Comparison of ENCODE assay signal across 8 cellular contexts in genomic region chr3:40580494-40581091, GRCh38. TPM values are rescaled to one million over a fixed set of nuclear protein-coding genes. Genes with fewer than 3 reads are reported as not detected.
A peak's percentile ranks its signal among the peaks of the same experiment; 100 is the strongest.
DNase-seq lines count a peak whose midpoint lies in the region; ATAC-seq, FAIRE-seq and TF ChIP-seq lines count a peak whose summit lies in the region.

No MANE protein-coding gene starts in this region.

- no peaks in the 10 kb centered on the region for H3K36me3 ChIP-seq in endothelial cell of umbilical vein (ENCODE audit: control insufficient read depth in 2 of 2, extremely low read depth in 1 of 2, insufficient read depth in 2 of 2, low read length in 2 of 2)

- H3K27ac ChIP-seq in endothelial cell of umbilical vein (ENCODE audit: insufficient read depth, low read depth, low read length) = no peak overlapping the region

- no peaks in the 10 kb centered on the region for H3K9me3 ChIP-seq in endothelial cell of umbilical vein (replicated peaks; ENCODE audit: control insufficient read depth, insufficient read depth, low read length)

- CTCF ChIA-PET in endothelial cell of umbilical vein (lab: Charles Lee) = interaction anchor here (0.8 to 6.5 kb wide), 32 partner anchors 9 to 1649 kb away, joined by 3 to 91 read pairs (median 4); partner anchors contain the start of genes RPL14 and ZNF620

- TF ChIP-seq POLR2A in endothelial cell of umbilical vein (IDR thresholded peaks at IDR 0.05; ENCODE audit: low read depth, low read length) = no peak

- BruUV-seq in endothelial cell of umbilical vein (replicated peaks; lab: Mats Ljungman, UMichigan) = no TSS peak

- no peaks in the 10 kb centered on the region for H3K9me3 Mint-ChIP-seq in naive B cell
- H3K9me3 Mint-ChIP-seq in stimulated activated memory B cell treated with anti-CD40 and anti-IgM and Interleukin-4, amounts not matched to agents 10 μg/mL and 1 μg/mL and 100 μg/mL, for 72 hours = no peaks in the 10 kb centered on the region

- no peaks in the 10 kb centered on the region for H3K4me1 ChIP-seq in endothelial cell of umbilical vein (ENCODE audit: control insufficient read depth, extremely low read depth, insufficient read depth, low read length)

- H3K4me3 ChIP-seq in endothelial cell of umbilical vein (replicated peaks in 1 of 3; ENCODE audit: insufficient read depth in 1 of 3, low read depth in 1 of 3, low read length in 3 of 3) = no peak overlapping the region

- dilution Hi-C loops in endothelial cell of umbilical vein (cut with MboI; ENCODE audit: extremely low pct_ligation_motif_present, low sequenced_read_pairs) = no loop called here

- DNase-seq in activated gamma-delta T cell treated with Interleukin-2 at 50 U/mL for 16 hours (peak; percentile 54), activated gamma-delta T cell (lab: John Stamatoyannopoulos, UW) (no peak), endothelial cell of umbilical vein (ENCODE audit: low read depth, low spot score) (peak; percentile 72), naive B cell (peak; percentile 57)
- peak; percentile 16 for DNase-seq in NK-92 treated with Interleukin-12 subunit alpha and Interleukin-12 subunit beta, amount 100 ng/mL, for 24 hours (lab: John Stamatoyannopoulos, UW)
- DNase-seq in activated CD8-positive, alpha-beta memory T cell treated with anti-CD3 and anti-CD28 coated beads for 48 hours (ENCODE audit: low read depth in 2 of 3, low spot score in 2 of 3) = peak; percentile 14 to 32 (median 18)

- ATAC-seq in HG03442 (IDR thresholded peaks at IDR 0.05; ENCODE audit: unreplicated experiment) (peak; percentile 56), naive B cell (ENCODE audit: low read depth in 2 of 2) (peak; percentile 67 to 70)
- peak; percentile 71 for ATAC-seq in stimulated activated memory B cell treated with anti-CD40 and anti-IgM and Interleukin-4, amounts not matched to agents 10 μg/mL and 1 μg/mL and 100 μg/mL, for 72 hours

- intact Hi-C loops in endothelial cell of umbilical vein (cut with micrococcal nuclease) = loop anchor here (1.0 to 5.0 kb wide), 8 partner anchors 253 to 1301 kb away; no protein-coding TSS in a partner anchor

- FAIRE-seq in endothelial cell of umbilical vein (lab: Jason Lieb, UNC) = peak; percentile 88

- H3K9ac ChIP-seq in endothelial cell of umbilical vein (replicated peaks; ENCODE audit: extremely low read depth, insufficient read depth, low read length) = no peak overlapping the region

- H3K79me2 ChIP-seq in endothelial cell of umbilical vein (ENCODE audit: control insufficient read depth, insufficient read depth, low read length) = no peaks in the 10 kb centered on the region

- peaks cover 4 to 13% (median 10%) of the 10 kb centered on the region in 3 donors for H3K27me3 Mint-ChIP-seq in naive B cell
- peaks cover 9% of the 10 kb centered on the region for H3K27me3 Mint-ChIP-seq in stimulated activated memory B cell treated with anti-CD40 and anti-IgM and Interleukin-4, amounts not matched to agents 10 μg/mL and 1 μg/mL and 100 μg/mL, for 72 hours

- H3K4me2 ChIP-seq in endothelial cell of umbilical vein (ENCODE audit: insufficient read depth, low read length) = no peak overlapping the region

- POLR2A ChIA-PET in endothelial cell of umbilical vein (lab: Charles Lee) = interaction anchor here (1.3 kb wide), 1 partner anchor 618 kb away, joined by 3 read pairs; the partner anchor contains the start of gene CTNNB1

- peaks cover 6 to 11% (median 9%) of the 10 kb centered on the region in 3 donors for H3K4me1 Mint-ChIP-seq in naive B cell
- H3K4me1 Mint-ChIP-seq in stimulated activated memory B cell treated with anti-CD40 and anti-IgM and Interleukin-4, amounts not matched to agents 10 μg/mL and 1 μg/mL and 100 μg/mL, for 72 hours = peaks cover 12% of the 10 kb centered on the region

- H3K9me1 ChIP-seq in endothelial cell of umbilical vein (replicated peaks; ENCODE audit: control insufficient read depth, extremely low read depth, insufficient read depth, low read length) = no peaks in the 10 kb centered on the region

- H2AFZ ChIP-seq in endothelial cell of umbilical vein (ENCODE audit: low read depth, low read length) = no peak overlapping the region

- H3K27ac Mint-ChIP-seq in naive B cell = peak overlapping the region in 1 of 6 donors; percentile 63
- no peak overlapping the region for H3K27ac Mint-ChIP-seq in stimulated activated memory B cell treated with anti-CD40 and anti-IgM and Interleukin-4, amounts not matched to agents 10 μg/mL and 1 μg/mL and 100 μg/mL, for 72 hours

- peak; percentile 84 to 96 for TF ChIP-seq CTCF in endothelial cell of umbilical vein (IDR thresholded peaks at IDR 0.05; ENCODE audit: extremely low read depth in 1 of 2, insufficient read depth in 1 of 2, low read depth in 1 of 2, low read length in 2 of 2)

- no peak overlapping the region for H3K4me3 Mint-ChIP-seq in naive B cell
- H3K4me3 Mint-ChIP-seq in stimulated activated memory B cell treated with anti-CD40 and anti-IgM and Interleukin-4, amounts not matched to agents 10 μg/mL and 1 μg/mL and 100 μg/mL, for 72 hours = no peak overlapping the region

- no peaks in the 10 kb centered on the region for H4K20me1 ChIP-seq in endothelial cell of umbilical vein (replicated peaks; ENCODE audit: control insufficient read depth, extremely low read depth, insufficient read depth, low read length)

- H3K36me3 Mint-ChIP-seq in naive B cell = no peaks in the 10 kb centered on the region
- H3K36me3 Mint-ChIP-seq in stimulated activated memory B cell treated with anti-CD40 and anti-IgM and Interleukin-4, amounts not matched to agents 10 μg/mL and 1 μg/mL and 100 μg/mL, for 72 hours = no peaks in the 10 kb centered on the region

- peaks cover 0 to 4% of the 10 kb centered on the region in 2 experiments for H3K27me3 ChIP-seq in endothelial cell of umbilical vein (ENCODE audit: control insufficient read depth in 2 of 2, insufficient read depth in 2 of 2, low read length in 2 of 2)

TF ChIP-seq in endothelial cell of umbilical vein, 7 proteins besides CTCF, POLR2A, EP300 and RAD21:
- TF ChIP-seq FOS (IDR thresholded peaks at IDR 0.05; ENCODE audit: borderline replicate concordance, insufficient read depth, low read length) (no peak), POLR2AphosphoS5 (IDR thresholded peaks at IDR 0.05; ENCODE audit: insufficient read depth, low read depth, low read length) (no peak), MAX (IDR thresholded peaks at IDR 0.05; ENCODE audit: insufficient read depth, insufficient read length) (no peak), GATA2 (IDR thresholded peaks at IDR 0.05; ENCODE audit: insufficient read depth, insufficient read length, low read depth, low read length) (no peak), MYC (IDR thresholded peaks at IDR 0.05; ENCODE audit: low read depth, low read length) (no peak), JUN (IDR thresholded peaks at IDR 0.05; ENCODE audit: borderline replicate concordance, insufficient read depth, insufficient read length, low read depth) (no peak), EZH2 (IDR thresholded peaks at IDR 0.05; ENCODE audit: borderline replicate concordance, low read depth, low read length, severe bottlenecking) (no peak)

RNA-seq across cellular contexts. Expression of gene ZNF621, which starts 55.8 kb away (rescaled TPM):
- total RNA-seq in endothelial cell of umbilical vein = 20.6 and 22.5 TPM in 2 replicates
- polyA plus RNA-seq in endothelial cell of umbilical vein (8.5 and 9.3 TPM in 2 replicates), naive B cell (ENCODE audit: low read depth in 6 of 6) (1 to 10 TPM; 2.1 to 4.0 (median 2.5) TPM)
- 7.0 and 8.3 TPM in 2 replicates for polyA plus RNA-seq in endothelial cell of umbilical vein (2011; cell fraction: cytosol; rRNA removed)
- 25.8 and 31.8 TPM in 2 replicates for polyA plus RNA-seq in endothelial cell of umbilical vein (2011; cell fraction: nucleus; rRNA removed)
- 8.4 and 12.3 TPM in 2 replicates for polyA plus RNA-seq in endothelial cell of umbilical vein (2012)
- polyA minus RNA-seq in endothelial cell of umbilical vein = 18.8 and 20.0 TPM in 2 replicates
- polyA minus RNA-seq in endothelial cell of umbilical vein (2011; cell fraction: cytosol; rRNA and poly(A)+ RNA removed) = 8.0 TPM
- 13.8 and 22.6 TPM in 2 replicates for polyA minus RNA-seq in endothelial cell of umbilical vein (2011; cell fraction: nucleus; rRNA and poly(A)+ RNA removed)
